Comparison of ENCODE assay signal across 24 cellular contexts in genomic region chr2:151085101-151085640, GRCh38.
"Had no signal": no experiment of that assay in that cellular context is flagged by ENCODE, and none has a peak within 500 bp of the region (broad histone marks: within the 10 kb centered on the region; RNA-seq: fewer than 3 reads in every experiment).

No MANE protein-coding gene starts in this region.

- H3K27me3 Mint-ChIP-seq: activated naive CD4-positive, alpha-beta T cell treated with anti-CD3 and anti-CD28 coated beads, Interleukin-2, amount 50 U/mL, for 24 hours had no signal

- H3K27me3 ChIP-seq: dorsolateral prefrontal cortex, esophagus squamous epithelium, stomach, transverse colon had no signal

- H3K27ac Mint-ChIP-seq: activated naive CD4-positive, alpha-beta T cell treated with anti-CD3 and anti-CD28 coated beads, Interleukin-2, amount 50 U/mL, for 24 hours; effector memory CD8-positive, alpha-beta T cell; nephron progenitor cell; stimulated activated memory B cell treated with anti-CD40 and anti-IgM and Interleukin-4, amounts not matched to agents 10 μg/mL and 1 μg/mL and 100 μg/mL, for 72 hours had no signal

- H3K9me3 Mint-ChIP-seq: activated naive CD4-positive, alpha-beta T cell treated with anti-CD3 and anti-CD28 coated beads, Interleukin-2, amount 50 U/mL, for 24 hours; effector memory CD8-positive, alpha-beta T cell; nephron progenitor cell had no signal

- ATAC-seq: effector memory CD8-positive, alpha-beta T cell; left ventricle myocardium superior; sciatic nerve; stimulated activated memory B cell treated with anti-CD40 and anti-IgM and Interleukin-4, amounts not matched to agents 10 μg/mL and 1 μg/mL and 100 μg/mL, for 72 hours had no signal

- H3K27ac ChIP-seq: dorsolateral prefrontal cortex, esophagus squamous epithelium, stomach, transverse colon had no signal

- H3K4me1 Mint-ChIP-seq: stimulated activated memory B cell treated with anti-CD40 and anti-IgM and Interleukin-4, amounts not matched to agents 10 μg/mL and 1 μg/mL and 100 μg/mL, for 72 hours had no signal

- H3K4me3 Mint-ChIP-seq: activated naive CD4-positive, alpha-beta T cell treated with anti-CD3 and anti-CD28 coated beads, Interleukin-2, amount 50 U/mL, for 24 hours; effector memory CD8-positive, alpha-beta T cell; nephron progenitor cell; stimulated activated memory B cell treated with anti-CD40 and anti-IgM and Interleukin-4, amounts not matched to agents 10 μg/mL and 1 μg/mL and 100 μg/mL, for 72 hours had no signal

- DNase-seq: activated CD4-positive, alpha-beta T cell treated with anti-CD3 and anti-CD28 coated beads for 1 hour; activated gamma-delta T cell treated with Interleukin-2 at 50 U/mL for 16 hours; activated T-cell treated with anti-CD3 and anti-CD28 coated beads, Interleukin-2, amount 50 U/mL, for 1 hour; aorta; central memory CD4-positive, alpha-beta T cell; dorsolateral prefrontal cortex; effector memory CD8-positive, alpha-beta T cell; esophagus squamous epithelium; hippocampal formation; kidney glomerular epithelial cell; left ventricle myocardium superior; mammary epithelial cell; midbrain; nephron progenitor cell; occipital lobe; posterior cingulate gyrus; small intestine; stimulated activated CD4-positive, alpha-beta T cell treated with anti-CD3 and anti-CD28 coated beads, Interleukin-15, amount 100 ng/mL, for 24 hours; stomach; T-helper 9 cell; transverse colon had no signal

- H3K9me3 ChIP-seq: esophagus squamous epithelium, stomach, transverse colon had no signal

- H3K4me1 ChIP-seq: esophagus squamous epithelium, stomach, transverse colon had no signal

- H3K4me3 ChIP-seq: dorsolateral prefrontal cortex, esophagus squamous epithelium, stomach, transverse colon had no signal

- H3K36me3 ChIP-seq: esophagus squamous epithelium, stomach, transverse colon had no signal

- H3K36me3 Mint-ChIP-seq: activated naive CD4-positive, alpha-beta T cell treated with anti-CD3 and anti-CD28 coated beads, Interleukin-2, amount 50 U/mL, for 24 hours; stimulated activated memory B cell treated with anti-CD40 and anti-IgM and Interleukin-4, amounts not matched to agents 10 μg/mL and 1 μg/mL and 100 μg/mL, for 72 hours had no signal
